ENCODE assay signal across 23 cellular contexts in genomic region chr11:57463596-57464342, GRCh38. TPM values are rescaled to one million over a fixed set of nuclear protein-coding genes. Genes with fewer than 3 reads are reported as not detected.
DNase-seq lines count a peak whose midpoint lies in the region; ATAC-seq, FAIRE-seq and TF ChIP-seq lines count a peak whose summit lies in the region.
"Had no signal": no experiment of that assay in that cellular context is flagged by ENCODE, and none has a peak within 500 bp of the region (broad histone marks: within the 10 kb centered on the region; RNA-seq: fewer than 3 reads in every experiment).

No MANE protein-coding gene starts in this region.

- no peak for TF ChIP-seq POLR2A in HepG2 (IDR thresholded peaks at IDR 0.05; ENCODE audit: insufficient read depth in 1 of 2, low read depth in 2 of 2, low read length in 2 of 2)

- no peak overlapping the region for H4K91ac ChIP-seq in neuronal stem cell (ENCODE audit: low read depth, low read length, poor library complexity)

- H3K4ac ChIP-seq in neuronal stem cell (ENCODE audit: low read length), result no peak overlapping the region

- H2BK12ac ChIP-seq in neuronal stem cell (ENCODE audit: low read length), result no peak overlapping the region

- H3K9ac ChIP-seq in HUES6 (ENCODE audit: low read length), result no peak overlapping the region
- peak overlapping the region; percentile 27 for H3K9ac ChIP-seq in neuronal stem cell (ENCODE audit: low read depth, low read length, poor library complexity)
- H3K9ac ChIP-seq in HepG2 (ENCODE audit: insufficient read depth, low read depth, low read length), result no peak overlapping the region

- no peak overlapping the region for H4K8ac ChIP-seq in neuronal stem cell (ENCODE audit: low read depth, low read length)

- no peaks in the 10 kb centered on the region for H3K36me3 Mint-ChIP-seq in glutamatergic neuron (ENCODE audit: unreplicated experiment)

- FAIRE-seq in HepG2 (lab: Jason Lieb, UNC), result no peak
- FAIRE-seq: endothelial cell of umbilical vein, GM19239 had no signal

- POLR2A ChIA-PET in HepG2 (lab: Yijun Ruan, JAX), result no interaction called here

- H3K4me1 ChIP-seq in HUES6 (ENCODE audit: control insufficient read depth, insufficient read depth, low read length) (peaks cover 49% of the 10 kb centered on the region), neuronal stem cell (ENCODE audit: control insufficient read depth in 2 of 2, insufficient read depth in 1 of 2, low read depth in 1 of 2, low read length in 2 of 2) (peaks cover 23 to 34% of the 10 kb centered on the region in 2 donors), HepG2 (ENCODE audit: insufficient read depth, low read length) (peaks cover 29% of the 10 kb centered on the region)

- WGBS in neuronal stem cell (ENCODE audit: extremely low coverage in 2 of 2, insufficient read length in 2 of 2, insufficient replicate concordance in 1 of 2), 2 donors, result no CpG with 5 or more reads among the region's 12 CpGs
- 82% methylated on average over 10 of the region's 12 CpGs for WGBS in HepG2 (ENCODE audit: low lambda C conversion rate)

- peaks cover 13% of the 10 kb centered on the region for H3K27me3 Mint-ChIP-seq in glutamatergic neuron (ENCODE audit: unreplicated experiment)

- peaks cover 26% of the 10 kb centered on the region for H3K9me3 Mint-ChIP-seq in glutamatergic neuron (ENCODE audit: unreplicated experiment)
- H3K9me3 Mint-ChIP-seq: dendritic cell treated with granulocyte-macrophage colony-stimulating factor and Interleukin-4, amounts not matched to agents 40 ng/mL and 50 ng/mL, for 4 days; nephron had no signal

- H2AFZ ChIP-seq in neuronal stem cell (ENCODE audit: low read length) (peak overlapping the region; percentile 85), HepG2 (ENCODE audit: low read length) (no peak overlapping the region)

- H3K4me1 Mint-ChIP-seq in glutamatergic neuron (ENCODE audit: low read depth, unreplicated experiment), result peaks cover 31% of the 10 kb centered on the region

- in situ Hi-C loops in HepG2 (cut with HindIII; ENCODE audit: extremely low pct_ligation_motif_present, low pct_unique_long_range_greater_than_20kb), result no loop called here

- no peak overlapping the region for H2BK5ac ChIP-seq in neuronal stem cell (ENCODE audit: low read length)

- ATAC-seq in GM21576 (IDR thresholded peaks at IDR 0.05; ENCODE audit: unreplicated experiment) (no peak), HepG2 (no peak)
- ATAC-seq: left lobe of liver, psoas muscle, Right ventricle myocardium inferior had no signal

- H3K9me3 ChIP-seq in HUES6 (ENCODE audit: control insufficient read depth, insufficient read depth, low read depth, low read length), result no peaks in the 10 kb centered on the region
- H3K9me3 ChIP-seq in neuronal stem cell (replicated peaks in 1 of 2; ENCODE audit: control insufficient read depth in 2 of 2, insufficient read depth in 1 of 2, low read depth in 1 of 2, low read length in 2 of 2), result no peaks in the 10 kb centered on the region
- H3K9me3 ChIP-seq in HepG2 (ENCODE audit: low read length), result no peaks in the 10 kb centered on the region
- H3K9me3 ChIP-seq: psoas muscle had no signal

- peak overlapping the region; percentile 91 for H3K4me3 Mint-ChIP-seq in glutamatergic neuron (ENCODE audit: unreplicated experiment)
- H3K4me3 Mint-ChIP-seq: dendritic cell treated with granulocyte-macrophage colony-stimulating factor and Interleukin-4, amounts not matched to agents 40 ng/mL and 50 ng/mL, for 4 days had no signal

- H2BK15ac ChIP-seq in neuronal stem cell (ENCODE audit: low read length), result no peak overlapping the region

- peak overlapping the region; percentile 62 for H3K18ac ChIP-seq in neuronal stem cell (ENCODE audit: low read length)

- TF ChIP-seq CTCF in glutamatergic neuron (IDR thresholded peaks at IDR 0.05; ENCODE audit: partially characterized antibody, unreplicated experiment) (no peak), HepG2 (CRISPR knock-in tag; IDR thresholded peaks at IDR 0.05) (no peak)

- intact Hi-C loops in HepG2 (cut with micrococcal nuclease; ENCODE audit: unreplicated experiment), result no loop called here

- DNase-seq in D341Med (ENCODE audit: low spot score) (peak; percentile 57), glutamatergic neuron (peak; percentile 77), neuronal stem cell (ENCODE audit: low spot score) (no peak), Kasumi-1 (lab: John Stamatoyannopoulos, UW) (no peak), HepG2 (ENCODE audit: low spot score) (no peak)
- DNase-seq: activated CD4-positive, alpha-beta T cell treated with anti-CD3 and anti-CD28 coated beads, Interleukin-2, amount 50 U/mL, for 48 hours; activated CD4-positive, CD25-positive, alpha-beta regulatory T cell; activated gamma-delta T cell treated with Interleukin-2 at 50 U/mL for 16 hours; AML-193; DND-41; NCI-H1105 treated with DMSO at 0.1 percent for 48 hours; NCI-H2081 treated with DMSO at 0.1 percent for 48 hours; psoas muscle; stimulated activated naive CD4-positive, alpha-beta T cell treated with Interleukin-2 at 50 U/mL for 16 hours had no signal

- no peak overlapping the region for H2BK120ac ChIP-seq in neuronal stem cell (ENCODE audit: low read depth, low read length)

- no peaks in the 10 kb centered on the region for H3K79me1 ChIP-seq in neuronal stem cell (ENCODE audit: low read depth, low read length)

- H3K36me3 ChIP-seq in HUES6 (ENCODE audit: control insufficient read depth, insufficient read depth, low read length) (no peaks in the 10 kb centered on the region), neuronal stem cell (replicated peaks in 1 of 2; ENCODE audit: control insufficient read depth in 2 of 2, insufficient read depth in 2 of 2, low read length in 2 of 2) (peaks cover 0 to 15% of the 10 kb centered on the region in 2 donors), HepG2 (replicated peaks in 1 of 2; ENCODE audit: control insufficient read depth in 1 of 2, insufficient read depth in 2 of 2, low read length in 2 of 2) (no peaks in the 10 kb centered on the region)

- no peak overlapping the region for H3K23ac ChIP-seq in neuronal stem cell (ENCODE audit: low read depth, low read length, poor library complexity)

- H3K27ac ChIP-seq in HUES6 (ENCODE audit: low read depth, low read length), result no peak overlapping the region
- H3K27ac ChIP-seq in neuronal stem cell (replicated peaks; ENCODE audit: low read length), result no peak overlapping the region
- H3K27ac ChIP-seq in HepG2 (ENCODE audit: extremely low read length, insufficient read depth, low read length), result no peak overlapping the region
- H3K27ac ChIP-seq: psoas muscle had no signal

- no peak for TF ChIP-seq RAD21 in HepG2 (CRISPR knock-in tag; IDR thresholded peaks at IDR 0.05)

- H3K4me2 ChIP-seq in neuronal stem cell (ENCODE audit: insufficient read depth, low read length, poor library complexity, severe bottlenecking), result no peak overlapping the region
- H3K4me2 ChIP-seq in HepG2 (ENCODE audit: low read depth, low read length), result no peak overlapping the region
- H3K4me2 ChIP-seq: smooth muscle cell had no signal

- H3K27me3 ChIP-seq in HUES6 (ENCODE audit: control insufficient read depth, insufficient read depth, low read length) (peaks cover 62% of the 10 kb centered on the region), neuronal stem cell (ENCODE audit: control insufficient read depth in 3 of 3, insufficient read depth in 3 of 3, low read depth in 1 of 3, low read length in 3 of 3) (peaks cover 12 to 30% (median 13%) of the 10 kb centered on the region in 3 experiments), HepG2 (ENCODE audit: control insufficient read depth in 1 of 2, insufficient read depth in 2 of 2, low read length in 2 of 2) (peaks cover 3 to 13% of the 10 kb centered on the region in 2 experiments; a peak in 4 of 5 replicates)

- TF ChIP-seq EP300 in HepG2 (IDR thresholded peaks at IDR 0.05; ENCODE audit: low read depth in 2 of 2, low read length in 2 of 2), result no peak
- TF ChIP-seq EP300 in HepG2 (CRISPR knock-in tag; IDR thresholded peaks at IDR 0.05; ENCODE audit: borderline replicate concordance), result no peak

- peak overlapping the region; percentile 2 for H2AK5ac ChIP-seq in neuronal stem cell (ENCODE audit: low read depth, low read length)

- H3K27ac Mint-ChIP-seq in glutamatergic neuron (ENCODE audit: unreplicated experiment), result peak overlapping the region; percentile 99
- H3K27ac Mint-ChIP-seq: dendritic cell treated with granulocyte-macrophage colony-stimulating factor and Interleukin-4, amounts not matched to agents 40 ng/mL and 50 ng/mL, for 4 days had no signal

- H4K20me1 ChIP-seq in HepG2 (ENCODE audit: insufficient read depth, low read length), result no peaks in the 10 kb centered on the region

- H3K79me2 ChIP-seq in HepG2 (ENCODE audit: insufficient read depth, low read length), result no peaks in the 10 kb centered on the region

- CTCF ChIA-PET in HepG2 (lab: Yijun Ruan, JAX; ENCODE audit: low intra/inter-chr PET ratio, low total read pairs), result no interaction called here

- H3K4me3 ChIP-seq in HUES6 (ENCODE audit: low read depth, low read length), result peak overlapping the region; percentile 20; the same call in 1 of the 2 replicates
- peak overlapping the region in 1 of 2 donors; percentile 24 for H3K4me3 ChIP-seq in neuronal stem cell (ENCODE audit: low read length in 2 of 2)
- H3K4me3 ChIP-seq in HepG2 (replicated peaks in 1 of 3; ENCODE audit: insufficient read depth in 1 of 3, low read depth in 2 of 3, low read length in 3 of 3), result no peak overlapping the region
- H3K4me3 ChIP-seq: psoas muscle, smooth muscle cell had no signal

- H3K14ac ChIP-seq in neuronal stem cell (ENCODE audit: low read length), result no peak overlapping the region

- no TSS peak for BruUV-seq in HepG2 (replicated peaks; lab: Mats Ljungman, UMichigan)

RNA-seq across cellular contexts. Expression of gene RTN4RL2, which starts 3.4 kb away (rescaled TPM):
- total RNA-seq in glutamatergic neuron (ENCODE audit: unreplicated experiment) (119 TPM), HepG2 (2016; rRNA removed; fragmentation: Illumina TruSeq; extraction: Trizol) (0.45 and 1.3 TPM in 2 replicates)
- 6.6 TPM for polyA plus RNA-seq in neuronal stem cell (2013, experiment 1 of 2)
- polyA plus RNA-seq in neuronal stem cell (2013, experiment 2 of 2), result 6.8 TPM
- total RNA-seq in HepG2 (2016; cell fraction: cytosol; rRNA removed; fragmentation: Illumina TruSeq; extraction: Trizol; ENCODE audit: low read depth), result 0.71 and 0.79 TPM in 2 replicates
- total RNA-seq in HepG2 (2016; cell fraction: insoluble cytoplasmic fraction; rRNA removed; fragmentation: Illumina TruSeq; extraction: Trizol), result 0.42 and 0.91 TPM in 2 replicates
- total RNA-seq in HepG2 (2016; cell fraction: membrane; rRNA removed; fragmentation: Illumina TruSeq; extraction: Trizol), result 1.1 and 1.2 TPM in 2 replicates
- 1.8 and 2.1 TPM in 2 replicates for total RNA-seq in HepG2 (2016; cell fraction: nucleus; rRNA removed; fragmentation: Illumina TruSeq; extraction: Trizol)
- polyA plus RNA-seq in HepG2 (2011; rRNA removed), result 4.3 and 8.4 TPM in 2 replicates
- 3.6 and 3.9 TPM in 2 replicates for polyA plus RNA-seq in HepG2 (2011; cell fraction: cytosol; rRNA removed)
- polyA plus RNA-seq in HepG2 (2011; cell fraction: nucleus; rRNA removed), result 10.4 and 14.9 TPM in 2 replicates
- 14.7 and 15.9 TPM in 2 replicates for polyA plus RNA-seq in HepG2 (2012)
- 1.8 and 2.1 TPM in 2 replicates for polyA plus RNA-seq in HepG2 (2016; cell fraction: cytosol; fragmentation: Illumina TruSeq; extraction: Trizol; ENCODE audit: low read depth)
- 1.9 and 2.5 TPM in 2 replicates for polyA plus RNA-seq in HepG2 (2016; cell fraction: insoluble cytoplasmic fraction; fragmentation: Illumina TruSeq; extraction: Trizol; ENCODE audit: low read depth)
- 2.8 and 3.5 TPM in 2 replicates for polyA plus RNA-seq in HepG2 (2016; cell fraction: membrane; fragmentation: Illumina TruSeq; extraction: Trizol; ENCODE audit: low read depth)
- polyA plus RNA-seq in HepG2 (2016; cell fraction: nucleus; fragmentation: Illumina TruSeq; extraction: Trizol; ENCODE audit: insufficient read depth, low read depth), result 5.0 and 7.0 TPM in 2 replicates
- polyA minus RNA-seq in HepG2 (2011; rRNA and poly(A)+ RNA removed; ENCODE audit: low replicate concordance), result 0.72 and 4.8 TPM in 2 replicates
- polyA minus RNA-seq in HepG2 (2011; cell fraction: cytosol; rRNA and poly(A)+ RNA removed), result 4.1 and 11.0 TPM in 2 replicates
- polyA minus RNA-seq in HepG2 (2011; cell fraction: nucleus; rRNA and poly(A)+ RNA removed), result 2.3 and 3.7 TPM in 2 replicates
- total RNA-seq: smooth muscle cell had no signal

RNA-seq across cellular contexts. Expression of gene SLC43A3, which starts 36.8 kb away (rescaled TPM):
- 10.8 TPM for total RNA-seq in glutamatergic neuron (ENCODE audit: unreplicated experiment)
- polyA plus RNA-seq in neuronal stem cell (2013, experiment 1 of 2), result 9.6 TPM
- polyA plus RNA-seq in neuronal stem cell (2013, experiment 2 of 2), result 9.1 TPM
- total RNA-seq in HepG2 (2016; rRNA removed; fragmentation: Illumina TruSeq; extraction: Trizol), result not detected in 2 replicates
- total RNA-seq in HepG2 (2016; cell fraction: cytosol; rRNA removed; fragmentation: Illumina TruSeq; extraction: Trizol; ENCODE audit: low read depth), result not detected in 2 replicates
- total RNA-seq in HepG2 (2016; cell fraction: insoluble cytoplasmic fraction; rRNA removed; fragmentation: Illumina TruSeq; extraction: Trizol), result not detected in 2 replicates
- total RNA-seq in HepG2 (2016; cell fraction: membrane; rRNA removed; fragmentation: Illumina TruSeq; extraction: Trizol), result not detected in 2 replicates
- 0.31 TPM in 1 of 2 replicates, not detected in the other for total RNA-seq in HepG2 (2016; cell fraction: nucleus; rRNA removed; fragmentation: Illumina TruSeq; extraction: Trizol)
- 2.6 and 4.2 TPM in 2 replicates for polyA plus RNA-seq in HepG2 (2011; rRNA removed)
- polyA plus RNA-seq in HepG2 (2011; cell fraction: cytosol; rRNA removed), result 1.4 and 3.7 TPM in 2 replicates
- polyA plus RNA-seq in HepG2 (2011; cell fraction: nucleus; rRNA removed), result 3.4 and 4.2 TPM in 2 replicates
- polyA plus RNA-seq in HepG2 (2012), result 1.4 and 2.2 TPM in 2 replicates
- not detected in 2 replicates for polyA plus RNA-seq in HepG2 (2016; cell fraction: cytosol; fragmentation: Illumina TruSeq; extraction: Trizol; ENCODE audit: low read depth)
- polyA plus RNA-seq in HepG2 (2016; cell fraction: insoluble cytoplasmic fraction; fragmentation: Illumina TruSeq; extraction: Trizol; ENCODE audit: low read depth), result not detected in 2 replicates
- not detected in 2 replicates for polyA plus RNA-seq in HepG2 (2016; cell fraction: membrane; fragmentation: Illumina TruSeq; extraction: Trizol; ENCODE audit: low read depth)
- not detected in 2 replicates for polyA plus RNA-seq in HepG2 (2016; cell fraction: nucleus; fragmentation: Illumina TruSeq; extraction: Trizol; ENCODE audit: insufficient read depth, low read depth)
- polyA minus RNA-seq in HepG2 (2011; rRNA and poly(A)+ RNA removed; ENCODE audit: low replicate concordance), result 1.7 and 3.0 TPM in 2 replicates
- 2.6 TPM in 1 of 2 replicates, not detected in the other for polyA minus RNA-seq in HepG2 (2011; cell fraction: cytosol; rRNA and poly(A)+ RNA removed)
- 1.4 and 2.9 TPM in 2 replicates for polyA minus RNA-seq in HepG2 (2011; cell fraction: nucleus; rRNA and poly(A)+ RNA removed)

RNA-seq across cellular contexts. Expression of gene SLC43A1, which starts 51.7 kb away (rescaled TPM):
- total RNA-seq in glutamatergic neuron (ENCODE audit: unreplicated experiment) (5.2 TPM), HepG2 (2016; rRNA removed; fragmentation: Illumina TruSeq; extraction: Trizol) (40.0 and 72.3 TPM in 2 replicates)
- 0.63 TPM for polyA plus RNA-seq in neuronal stem cell (2013, experiment 1 of 2)
- polyA plus RNA-seq in neuronal stem cell (2013, experiment 2 of 2), result 0.73 TPM
- 44.5 and 47.1 TPM in 2 replicates for total RNA-seq in HepG2 (2016; cell fraction: cytosol; rRNA removed; fragmentation: Illumina TruSeq; extraction: Trizol; ENCODE audit: low read depth)
- 32.3 and 72.1 TPM in 2 replicates for total RNA-seq in HepG2 (2016; cell fraction: insoluble cytoplasmic fraction; rRNA removed; fragmentation: Illumina TruSeq; extraction: Trizol)
- total RNA-seq in HepG2 (2016; cell fraction: membrane; rRNA removed; fragmentation: Illumina TruSeq; extraction: Trizol), result 63.3 and 69.6 TPM in 2 replicates
- total RNA-seq in HepG2 (2016; cell fraction: nucleus; rRNA removed; fragmentation: Illumina TruSeq; extraction: Trizol), result 64.1 and 81.7 TPM in 2 replicates
- polyA plus RNA-seq in HepG2 (2011; rRNA removed), result 87.6 and 124 TPM in 2 replicates
- polyA plus RNA-seq in HepG2 (2011; cell fraction: cytosol; rRNA removed), result 96.8 and 105 TPM in 2 replicates
- 190 and 210 TPM in 2 replicates for polyA plus RNA-seq in HepG2 (2011; cell fraction: nucleus; rRNA removed)
- polyA plus RNA-seq in HepG2 (2012), result 61.9 and 91.6 TPM in 2 replicates
- polyA plus RNA-seq in HepG2 (2016; cell fraction: cytosol; fragmentation: Illumina TruSeq; extraction: Trizol; ENCODE audit: low read depth), result 41.6 and 44.0 TPM in 2 replicates
- polyA plus RNA-seq in HepG2 (2016; cell fraction: insoluble cytoplasmic fraction; fragmentation: Illumina TruSeq; extraction: Trizol; ENCODE audit: low read depth), result 33.2 and 41.2 TPM in 2 replicates
- polyA plus RNA-seq in HepG2 (2016; cell fraction: membrane; fragmentation: Illumina TruSeq; extraction: Trizol; ENCODE audit: low read depth), result 58.0 and 63.5 TPM in 2 replicates
- 111 TPM in 2 replicates for polyA plus RNA-seq in HepG2 (2016; cell fraction: nucleus; fragmentation: Illumina TruSeq; extraction: Trizol; ENCODE audit: insufficient read depth, low read depth)
- polyA minus RNA-seq in HepG2 (2011; rRNA and poly(A)+ RNA removed; ENCODE audit: low replicate concordance), result 1.5 and 247 TPM in 2 replicates
- 58.2 and 68.6 TPM in 2 replicates for polyA minus RNA-seq in HepG2 (2011; cell fraction: cytosol; rRNA and poly(A)+ RNA removed)
- 75.4 and 86.5 TPM in 2 replicates for polyA minus RNA-seq in HepG2 (2011; cell fraction: nucleus; rRNA and poly(A)+ RNA removed)

Comparison
In these comparisons a context has a peak if more than half of its experiments do, and no peak if none do; other contexts are left out.
1. DNase-seq: peak in D341Med (single experiment) and glutamatergic neuron (single experiment); none in neuronal stem cell (single experiment), Kasumi-1 (0 of 2) and HepG2 (single experiment).
2. RNA of gene RTN4RL2, which starts 3.4 kb away (total RNA-seq): 119 TPM in glutamatergic neuron (single experiment); 0.42 to 2.1 TPM in HepG2; every median in the first group is over 10 times any median in the second.